Comparison of ENCODE assay signal across 1 cellular context in the genomic region with DNA sequence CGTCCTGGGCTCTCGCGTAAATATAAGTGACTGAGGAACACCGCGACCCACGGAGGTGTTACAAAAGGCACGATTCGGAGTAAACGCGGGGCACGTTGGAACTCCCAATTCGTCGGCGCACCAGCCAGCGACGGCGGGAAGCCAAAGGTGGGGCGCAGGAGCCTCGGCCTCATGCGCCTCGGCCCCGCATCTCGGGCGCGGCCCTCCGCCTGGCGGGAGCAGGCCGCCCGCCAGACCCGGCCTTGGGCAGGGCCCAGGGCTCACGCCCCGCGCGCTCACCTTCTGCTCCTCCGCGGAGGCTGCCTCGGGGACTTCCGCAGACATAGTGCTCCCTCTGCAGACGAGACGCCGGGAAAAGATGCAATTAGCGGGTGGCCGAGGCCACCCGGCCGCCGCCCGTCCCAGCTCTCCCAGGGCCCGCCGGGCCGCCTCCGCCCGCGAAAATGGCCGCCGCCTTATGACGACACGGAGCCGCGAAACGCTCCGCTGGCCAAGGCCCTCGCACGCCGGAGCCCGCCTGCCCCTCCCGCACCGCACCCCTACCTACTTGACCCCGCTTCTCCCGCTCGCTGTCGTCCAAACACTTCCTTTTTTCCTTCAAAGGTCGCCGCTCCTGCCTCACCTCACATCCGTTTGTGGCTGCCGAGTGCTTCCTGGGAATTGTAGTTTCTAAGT.
TF ChIP-seq lines count a peak whose summit lies in the region.

A gene with protein sequence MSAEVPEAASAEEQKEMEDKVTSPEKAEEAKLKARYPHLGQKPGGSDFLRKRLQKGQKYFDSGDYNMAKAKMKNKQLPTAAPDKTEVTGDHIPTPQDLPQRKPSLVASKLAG (minus strand): TSS at position 462 of the 675 bp plus-strand sequence. CDS start 138 bp downstream, at position 324.

TF ChIP-seq in K562, 482 proteins besides CTCF, POLR2A, EP300 and RAD21 (continued from another document and continues in another):
- TF ChIP-seq, protein P1, sequence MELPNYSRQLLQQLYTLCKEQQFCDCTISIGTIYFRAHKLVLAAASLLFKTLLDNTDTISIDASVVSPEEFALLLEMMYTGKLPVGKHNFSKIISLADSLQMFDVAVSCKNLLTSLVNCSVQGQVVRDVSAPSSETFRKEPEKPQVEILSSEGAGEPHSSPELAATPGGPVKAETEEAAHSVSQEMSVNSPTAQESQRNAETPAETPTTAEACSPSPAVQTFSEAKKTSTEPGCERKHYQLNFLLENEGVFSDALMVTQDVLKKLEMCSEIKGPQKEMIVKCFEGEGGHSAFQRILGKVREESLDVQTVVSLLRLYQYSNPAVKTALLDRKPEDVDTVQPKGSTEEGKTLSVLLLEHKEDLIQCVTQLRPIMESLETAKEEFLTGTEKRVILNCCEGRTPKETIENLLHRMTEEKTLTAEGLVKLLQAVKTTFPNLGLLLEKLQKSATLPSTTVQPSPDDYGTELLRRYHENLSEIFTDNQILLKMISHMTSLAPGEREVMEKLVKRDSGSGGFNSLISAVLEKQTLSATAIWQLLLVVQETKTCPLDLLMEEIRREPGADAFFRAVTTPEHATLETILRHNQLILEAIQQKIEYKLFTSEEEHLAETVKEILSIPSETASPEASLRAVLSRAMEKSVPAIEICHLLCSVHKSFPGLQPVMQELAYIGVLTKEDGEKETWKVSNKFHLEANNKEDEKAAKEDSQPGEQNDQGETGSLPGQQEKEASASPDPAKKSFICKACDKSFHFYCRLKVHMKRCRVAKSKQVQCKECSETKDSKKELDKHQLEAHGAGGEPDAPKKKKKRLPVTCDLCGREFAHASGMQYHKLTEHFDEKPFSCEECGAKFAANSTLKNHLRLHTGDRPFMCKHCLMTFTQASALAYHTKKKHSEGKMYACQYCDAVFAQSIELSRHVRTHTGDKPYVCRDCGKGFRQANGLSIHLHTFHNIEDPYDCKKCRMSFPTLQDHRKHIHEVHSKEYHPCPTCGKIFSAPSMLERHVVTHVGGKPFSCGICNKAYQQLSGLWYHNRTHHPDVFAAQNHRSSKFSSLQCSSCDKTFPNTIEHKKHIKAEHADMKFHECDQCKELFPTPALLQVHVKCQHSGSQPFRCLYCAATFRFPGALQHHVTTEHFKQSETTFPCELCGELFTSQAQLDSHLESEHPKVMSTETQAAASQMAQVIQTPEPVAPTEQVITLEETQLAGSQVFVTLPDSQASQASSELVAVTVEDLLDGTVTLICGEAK (IDR thresholded peaks at IDR 0.05), result peak; percentile 98
- TF ChIP-seq, protein P1 (CRISPR knock-in tag; IDR thresholded peaks at IDR 0.05), result no peak; the same call in 1 of the 2 replicates
- peak; percentile 81 for TF ChIP-seq SMAD4 (CRISPR knock-in tag; conservative IDR thresholded peaks at IDR 0.05)
- peak; percentile 88 for TF ChIP-seq TCF7L2 (IDR thresholded peaks at IDR 0.05; ENCODE audit: low read depth, low read length)
- TF ChIP-seq ZNF263 (CRISPR knock-in tag; IDR thresholded peaks at IDR 0.05; ENCODE audit: borderline replicate concordance), result peak; percentile 88
- TF ChIP-seq TRIM24 (IDR thresholded peaks at IDR 0.05), result peak in 1 of 2 experiments; percentile 51; a peak in 1 of 4 replicates
- peak; percentile 98 for TF ChIP-seq TCF7 (IDR thresholded peaks at IDR 0.05; ENCODE audit: borderline replicate concordance)
- TF ChIP-seq SREBF1 (IDR thresholded peaks at IDR 0.05; ENCODE audit: borderline replicate concordance, low read depth, low read length), result 0 out of 2 replicates have a peak, but pooled peaks have one; percentile 44
- TF ChIP-seq, protein P2, sequence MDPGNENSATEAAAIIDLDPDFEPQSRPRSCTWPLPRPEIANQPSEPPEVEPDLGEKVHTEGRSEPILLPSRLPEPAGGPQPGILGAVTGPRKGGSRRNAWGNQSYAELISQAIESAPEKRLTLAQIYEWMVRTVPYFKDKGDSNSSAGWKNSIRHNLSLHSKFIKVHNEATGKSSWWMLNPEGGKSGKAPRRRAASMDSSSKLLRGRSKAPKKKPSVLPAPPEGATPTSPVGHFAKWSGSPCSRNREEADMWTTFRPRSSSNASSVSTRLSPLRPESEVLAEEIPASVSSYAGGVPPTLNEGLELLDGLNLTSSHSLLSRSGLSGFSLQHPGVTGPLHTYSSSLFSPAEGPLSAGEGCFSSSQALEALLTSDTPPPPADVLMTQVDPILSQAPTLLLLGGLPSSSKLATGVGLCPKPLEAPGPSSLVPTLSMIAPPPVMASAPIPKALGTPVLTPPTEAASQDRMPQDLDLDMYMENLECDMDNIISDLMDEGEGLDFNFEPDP (CRISPR knock-in tag; IDR thresholded peaks at IDR 0.05), result no peak
- TF ChIP-seq MBD2 (IDR thresholded peaks at IDR 0.05; ENCODE audit: borderline replicate concordance, low read depth), result peak; percentile 68; the same call in 1 of the 2 replicates
- peak; percentile 97 for TF ChIP-seq RBFOX2 (IDR thresholded peaks at IDR 0.05; ENCODE audit: low read depth, low read length)
- peak; percentile 59; the same call in 1 of the 2 replicates for TF ChIP-seq SOX6 (IDR thresholded peaks at IDR 0.05)
- TF ChIP-seq NR3C1 (CRISPR knock-in tag; IDR thresholded peaks at IDR 0.05), result peak; percentile 57; the same call in 1 of the 2 replicates
- peak; percentile 40; the same call in 1 of the 2 replicates for TF ChIP-seq ZNF224 (CRISPR knock-in tag; IDR thresholded peaks at IDR 0.05)
- TF ChIP-seq ZNF232 (CRISPR knock-in tag; IDR thresholded peaks at IDR 0.05), result peak; percentile 43; the same call in 1 of the 2 replicates
- TF ChIP-seq ZNF133 (CRISPR knock-in tag; IDR thresholded peaks at IDR 0.05), result no peak
- TF ChIP-seq TBP (optimal IDR thresholded peaks at IDR 0.05; ENCODE audit: low read depth, low read length), result peak; percentile 77
- 0 out of 2 replicates have a peak, but pooled peaks have one; percentile 29 for TF ChIP-seq MYNN (IDR thresholded peaks at IDR 0.05)
- TF ChIP-seq MYNN (CRISPR knock-in tag; IDR thresholded peaks at IDR 0.05), result no peak
- TF ChIP-seq GABPA (tag; conservative IDR thresholded peaks at IDR 0.05; ENCODE audit: low read depth), result peak; percentile 97
- TF ChIP-seq, protein P3, sequence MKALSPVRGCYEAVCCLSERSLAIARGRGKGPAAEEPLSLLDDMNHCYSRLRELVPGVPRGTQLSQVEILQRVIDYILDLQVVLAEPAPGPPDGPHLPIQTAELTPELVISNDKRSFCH (CRISPR knock-in tag; IDR thresholded peaks at IDR 0.05), result no peak
- TF ChIP-seq, protein P3 (tag; IDR thresholded peaks at IDR 0.05), result peak; percentile 63
- TF ChIP-seq, protein P4, sequence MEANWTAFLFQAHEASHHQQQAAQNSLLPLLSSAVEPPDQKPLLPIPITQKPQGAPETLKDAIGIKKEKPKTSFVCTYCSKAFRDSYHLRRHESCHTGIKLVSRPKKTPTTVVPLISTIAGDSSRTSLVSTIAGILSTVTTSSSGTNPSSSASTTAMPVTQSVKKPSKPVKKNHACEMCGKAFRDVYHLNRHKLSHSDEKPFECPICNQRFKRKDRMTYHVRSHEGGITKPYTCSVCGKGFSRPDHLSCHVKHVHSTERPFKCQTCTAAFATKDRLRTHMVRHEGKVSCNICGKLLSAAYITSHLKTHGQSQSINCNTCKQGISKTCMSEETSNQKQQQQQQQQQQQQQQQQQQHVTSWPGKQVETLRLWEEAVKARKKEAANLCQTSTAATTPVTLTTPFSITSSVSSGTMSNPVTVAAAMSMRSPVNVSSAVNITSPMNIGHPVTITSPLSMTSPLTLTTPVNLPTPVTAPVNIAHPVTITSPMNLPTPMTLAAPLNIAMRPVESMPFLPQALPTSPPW (CRISPR knock-in tag; IDR thresholded peaks at IDR 0.05), result peak; percentile 96
- TF ChIP-seq ATF1 (CRISPR knock-in tag; IDR thresholded peaks at IDR 0.05), result peak; percentile 42; the same call in 1 of the 2 replicates
- TF ChIP-seq ATF1 (tag; IDR thresholded peaks at IDR 0.05), result peak; percentile 97
- TF ChIP-seq SRF (CRISPR knock-in tag; IDR thresholded peaks at IDR 0.05), result peak in 1 of 2 experiments; percentile 60; a peak in 1 of 4 replicates
- peak; percentile 86 for TF ChIP-seq ESRRA (IDR thresholded peaks at IDR 0.05; ENCODE audit: borderline replicate concordance, low read depth)
- TF ChIP-seq, protein P5, sequence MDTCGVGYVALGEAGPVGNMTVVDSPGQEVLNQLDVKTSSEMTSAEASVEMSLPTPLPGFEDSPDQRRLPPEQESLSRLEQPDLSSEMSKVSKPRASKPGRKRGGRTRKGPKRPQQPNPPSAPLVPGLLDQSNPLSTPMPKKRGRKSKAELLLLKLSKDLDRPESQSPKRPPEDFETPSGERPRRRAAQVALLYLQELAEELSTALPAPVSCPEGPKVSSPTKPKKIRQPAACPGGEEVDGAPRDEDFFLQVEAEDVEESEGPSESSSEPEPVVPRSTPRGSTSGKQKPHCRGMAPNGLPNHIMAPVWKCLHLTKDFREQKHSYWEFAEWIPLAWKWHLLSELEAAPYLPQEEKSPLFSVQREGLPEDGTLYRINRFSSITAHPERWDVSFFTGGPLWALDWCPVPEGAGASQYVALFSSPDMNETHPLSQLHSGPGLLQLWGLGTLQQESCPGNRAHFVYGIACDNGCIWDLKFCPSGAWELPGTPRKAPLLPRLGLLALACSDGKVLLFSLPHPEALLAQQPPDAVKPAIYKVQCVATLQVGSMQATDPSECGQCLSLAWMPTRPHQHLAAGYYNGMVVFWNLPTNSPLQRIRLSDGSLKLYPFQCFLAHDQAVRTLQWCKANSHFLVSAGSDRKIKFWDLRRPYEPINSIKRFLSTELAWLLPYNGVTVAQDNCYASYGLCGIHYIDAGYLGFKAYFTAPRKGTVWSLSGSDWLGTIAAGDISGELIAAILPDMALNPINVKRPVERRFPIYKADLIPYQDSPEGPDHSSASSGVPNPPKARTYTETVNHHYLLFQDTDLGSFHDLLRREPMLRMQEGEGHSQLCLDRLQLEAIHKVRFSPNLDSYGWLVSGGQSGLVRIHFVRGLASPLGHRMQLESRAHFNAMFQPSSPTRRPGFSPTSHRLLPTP (IDR thresholded peaks at IDR 0.05; ENCODE audit: borderline replicate concordance, extremely low read depth, insufficient read length), result no peak
- peak; percentile 48; the same call in 1 of the 2 replicates for TF ChIP-seq CBX1 (IDR thresholded peaks at IDR 0.05; ENCODE audit: low read depth)
- TF ChIP-seq ASH1L (IDR thresholded peaks at IDR 0.05; ENCODE audit: borderline replicate concordance, low read depth, partially characterized antibody), result peak; percentile 47
- TF ChIP-seq, protein P6, sequence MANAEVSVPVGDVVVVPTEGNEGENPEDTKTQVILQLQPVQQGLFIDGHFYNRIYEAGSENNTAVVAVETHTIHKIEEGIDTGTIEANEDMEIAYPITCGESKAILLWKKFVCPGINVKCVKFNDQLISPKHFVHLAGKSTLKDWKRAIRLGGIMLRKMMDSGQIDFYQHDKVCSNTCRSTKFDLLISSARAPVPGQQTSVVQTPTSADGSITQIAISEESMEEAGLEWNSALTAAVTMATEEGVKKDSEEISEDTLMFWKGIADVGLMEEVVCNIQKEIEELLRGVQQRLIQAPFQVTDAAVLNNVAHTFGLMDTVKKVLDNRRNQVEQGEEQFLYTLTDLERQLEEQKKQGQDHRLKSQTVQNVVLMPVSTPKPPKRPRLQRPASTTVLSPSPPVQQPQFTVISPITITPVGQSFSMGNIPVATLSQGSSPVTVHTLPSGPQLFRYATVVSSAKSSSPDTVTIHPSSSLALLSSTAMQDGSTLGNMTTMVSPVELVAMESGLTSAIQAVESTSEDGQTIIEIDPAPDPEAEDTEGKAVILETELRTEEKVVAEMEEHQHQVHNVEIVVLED (CRISPR knock-in tag; IDR thresholded peaks at IDR 0.05), result peak; percentile 58
- TF ChIP-seq, protein P7, sequence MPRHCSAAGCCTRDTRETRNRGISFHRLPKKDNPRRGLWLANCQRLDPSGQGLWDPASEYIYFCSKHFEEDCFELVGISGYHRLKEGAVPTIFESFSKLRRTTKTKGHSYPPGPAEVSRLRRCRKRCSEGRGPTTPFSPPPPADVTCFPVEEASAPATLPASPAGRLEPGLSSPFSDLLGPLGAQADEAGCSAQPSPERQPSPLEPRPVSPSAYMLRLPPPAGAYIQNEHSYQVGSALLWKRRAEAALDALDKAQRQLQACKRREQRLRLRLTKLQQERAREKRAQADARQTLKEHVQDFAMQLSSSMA (CRISPR knock-in tag; IDR thresholded peaks at IDR 0.05), result no peak
